In the genomic region with DNA sequence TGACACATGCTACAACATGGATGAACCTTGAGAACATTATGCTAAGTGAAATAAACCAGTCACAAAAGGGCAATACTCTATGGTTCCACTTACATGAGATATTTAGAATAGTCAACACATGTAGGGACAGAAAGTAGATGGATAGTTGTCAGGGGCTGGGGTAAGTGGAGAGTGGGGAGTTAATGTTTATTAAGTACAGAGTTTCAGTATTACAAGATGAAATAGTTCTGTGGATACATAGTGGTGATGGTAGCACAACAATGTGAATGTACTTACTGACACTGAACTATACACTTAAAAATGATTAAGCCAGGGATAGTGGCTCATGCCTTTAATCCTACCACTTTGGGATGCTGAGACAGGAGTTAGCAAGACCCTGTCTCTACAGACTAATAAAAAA, we compare ENCODE assay signal across 24 cellular contexts.
"Had no signal": no experiment of that assay in that cellular context is flagged by ENCODE, and none has a peak within 500 bp of the region (broad histone marks: within the 10 kb centered on the region; RNA-seq: fewer than 3 reads in every experiment).

No MANE protein-coding gene starts in this region.

- H3K27ac ChIP-seq: dorsolateral prefrontal cortex, left ventricle myocardium inferior, lower lobe of right lung, prostate gland, right atrium auricular region, sigmoid colon, testis, tibial artery had no signal

- H3K27me3 Mint-ChIP-seq: naive thymus-derived CD8-positive, alpha-beta T cell; stimulated activated memory B cell treated with anti-CD40 and anti-IgM and Interleukin-4, amounts not matched to agents 10 μg/mL and 1 μg/mL and 100 μg/mL, for 72 hours; type B pancreatic cell had no signal

- H3K4me1 Mint-ChIP-seq: immature natural killer cell; nephron progenitor cell; stimulated activated memory B cell treated with anti-CD40 and anti-IgM and Interleukin-4, amounts not matched to agents 10 μg/mL and 1 μg/mL and 100 μg/mL, for 72 hours had no signal

- H3K4me3 Mint-ChIP-seq: immature natural killer cell; naive thymus-derived CD8-positive, alpha-beta T cell; nephron progenitor cell; stimulated activated memory B cell treated with anti-CD40 and anti-IgM and Interleukin-4, amounts not matched to agents 10 μg/mL and 1 μg/mL and 100 μg/mL, for 72 hours; type B pancreatic cell had no signal

- H3K4me3 ChIP-seq: dorsolateral prefrontal cortex, left ventricle myocardium inferior, lower lobe of right lung, prostate gland, right atrium auricular region, sigmoid colon, testis, tibial artery had no signal

- H3K9me3 Mint-ChIP-seq: immature natural killer cell; naive thymus-derived CD8-positive, alpha-beta T cell; nephron progenitor cell; stimulated activated memory B cell treated with anti-CD40 and anti-IgM and Interleukin-4, amounts not matched to agents 10 μg/mL and 1 μg/mL and 100 μg/mL, for 72 hours; type B pancreatic cell had no signal

- FAIRE-seq: frontal cortex had no signal

- ATAC-seq: left colon; lower lobe of right lung; naive thymus-derived CD8-positive, alpha-beta T cell; stimulated activated memory B cell treated with anti-CD40 and anti-IgM and Interleukin-4, amounts not matched to agents 10 μg/mL and 1 μg/mL and 100 μg/mL, for 72 hours; stimulated activated naive CD8-positive, alpha-beta T cell treated with anti-CD3 and anti-CD28 coated beads, Interleukin-15, Interleukin-2, amounts not matched to agents 100 U/mL and 50 U/mL, for 24 hours had no signal

- DNase-seq: dorsolateral prefrontal cortex; effector CD4-positive, alpha-beta T cell; hypothalamus; immature natural killer cell; islet precursor cell; kidney glomerular epithelial cell; left colon; left ventricle myocardium inferior; lower lobe of right lung; naive thymus-derived CD8-positive, alpha-beta T cell; nephron progenitor cell; nucleus accumbens; sigmoid colon; stimulated activated CD4-positive, alpha-beta T cell treated with anti-CD3 and anti-CD28 coated beads, Interleukin-2, amount 100 ng/mL, for 24 hours; stimulated activated CD4-positive, alpha-beta T cell treated with anti-CD3 and anti-CD28 coated beads, Interleukin-4, amount 100 ng/mL, for 24 hours; stimulated activated naive CD8-positive, alpha-beta T cell treated with anti-CD3 and anti-CD28 coated beads, Interleukin-15, Interleukin-2, amounts not matched to agents 100 U/mL and 50 U/mL, for 24 hours; substantia nigra; testis; tibial artery had no signal

- H3K27ac Mint-ChIP-seq: naive thymus-derived CD8-positive, alpha-beta T cell; nephron progenitor cell; stimulated activated memory B cell treated with anti-CD40 and anti-IgM and Interleukin-4, amounts not matched to agents 10 μg/mL and 1 μg/mL and 100 μg/mL, for 72 hours; type B pancreatic cell had no signal

- H3K9me3 ChIP-seq: left ventricle myocardium inferior, lower lobe of right lung, prostate gland, right atrium auricular region, sigmoid colon, testis, tibial artery had no signal

- H3K4me1 ChIP-seq: left ventricle myocardium inferior, lower lobe of right lung, prostate gland, right atrium auricular region, sigmoid colon, testis, tibial artery had no signal

- H3K27me3 ChIP-seq: dorsolateral prefrontal cortex, right atrium auricular region, sigmoid colon, testis, tibial artery had no signal
